Comparison of ENCODE assay signal across 12 cellular contexts in genomic region chr2:161913865-161914264, GRCh38.
DNase-seq lines count a peak whose midpoint lies in the region; TF ChIP-seq lines count a peak whose summit lies in the region.
"Had no signal": no experiment of that assay in that cellular context is flagged by ENCODE, and none has a peak within 500 bp of the region (broad histone marks: within the 10 kb centered on the region; RNA-seq: fewer than 3 reads in every experiment).

No MANE protein-coding gene starts in this region.

- H3K27me3 ChIP-seq in MG63: no peaks in the 10 kb centered on the region

- H3K9me3 ChIP-seq in MG63: no peaks in the 10 kb centered on the region

- in situ Hi-C loops in astrocyte of the spinal cord (cut with HindIII; ENCODE audit: low sequenced_read_pairs): no loop called here

- DNase-seq in AG08396 (ENCODE audit: low spot score): peak; percentile 6
- DNase-seq in HT-29 (ENCODE audit: low spot score): peak; percentile 16
- peak; percentile 43 for DNase-seq in astrocyte of the spinal cord (ENCODE audit: low read depth, low spot score)
- peak; percentile 75 for DNase-seq in iris pigment epithelial cell (ENCODE audit: low read depth)
- no peak for DNase-seq in activated CD4-positive, alpha-beta T cell treated with anti-CD3 and anti-CD28 coated beads for 4 hours
- DNase-seq in NCI-H1105 (lab: John Stamatoyannopoulos, UW): no peak
- DNase-seq in NCI-H146 treated with DMSO at 0.1 percent for 48 hours (lab: John Stamatoyannopoulos, UW; ENCODE audit: unreplicated experiment): no peak
- DNase-seq in MG63: no peak
- DNase-seq: activated naive CD4-positive, alpha-beta T cell; NCI-H2029 treated with DMSO at 0.1 percent for 48 hours; stimulated activated CD4-positive, alpha-beta T cell treated with anti-CD3 and anti-CD28 coated beads, Interleukin-4, amount 100 ng/mL, for 1 hour had no signal

- H3K4me3 ChIP-seq in astrocyte of the spinal cord (ENCODE audit: low read depth, low read length): no peak overlapping the region
- H3K4me3 ChIP-seq in MG63: no peak overlapping the region
- H3K4me3 ChIP-seq: coronary artery had no signal

- H3K36me3 ChIP-seq in MG63: no peaks in the 10 kb centered on the region

- no peak for TF ChIP-seq CTCF in astrocyte of the spinal cord (IDR thresholded peaks at IDR 0.05; ENCODE audit: low read depth, low read length)

Comparison
In these comparisons a context has a peak if more than half of its experiments do, and no peak if none do; other contexts are left out.
1. DNase-seq: peak in AG08396 (single experiment), HT-29 (single experiment), astrocyte of the spinal cord (single experiment) and iris pigment epithelial cell (single experiment); none in activated CD4-positive, alpha-beta T cell treated with anti-CD3 and anti-CD28 coated beads for 4 hours (0 of 2), NCI-H1105 (single experiment), NCI-H146 treated with DMSO at 0.1 percent for 48 hours (single experiment) and MG63 (single experiment).